Comparison of ENCODE assay signal across 22 cellular contexts in the genomic region with DNA sequence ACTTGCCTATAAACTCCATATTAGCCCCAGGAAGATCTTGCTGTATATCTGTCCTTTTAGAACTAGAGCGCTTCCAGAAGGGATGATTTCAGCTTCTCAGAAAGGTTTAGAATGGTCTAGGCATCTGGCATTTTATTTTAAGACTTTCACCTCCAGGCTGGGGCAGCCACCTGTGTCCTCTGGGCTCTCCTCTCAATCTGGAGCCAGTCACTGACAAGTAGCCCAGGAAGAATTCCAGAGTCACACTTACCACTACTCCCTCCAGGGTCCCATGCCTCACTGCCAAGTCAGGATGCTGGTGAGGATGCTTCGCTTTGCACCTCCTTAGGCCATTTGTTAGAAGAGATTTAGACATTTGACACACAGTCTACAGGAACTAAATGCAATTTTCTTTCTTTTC. TPM values are rescaled to one million over a fixed set of nuclear protein-coding genes. Genes with fewer than 3 reads are reported as not detected.
A peak's percentile ranks its signal among the peaks of the same experiment; 100 is the strongest.
DNase-seq lines count a peak whose midpoint lies in the region; ATAC-seq and TF ChIP-seq lines count a peak whose summit lies in the region.
"Had no signal": no experiment of that assay in that cellular context is flagged by ENCODE, and none has a peak within 500 bp of the region (broad histone marks: within the 10 kb centered on the region; RNA-seq: fewer than 3 reads in every experiment).

No MANE protein-coding gene starts in this region.

- POLR2A ChIA-PET in CD8-positive, alpha-beta T cell (lab: Charles Lee), result interaction anchor here (2.1 kb wide), 1 partner anchor 21 kb away, joined by 12 read pairs; a partner anchor contains a TSS

- H3K36me3 Mint-ChIP-seq in immature natural killer cell, result peaks cover 0 to 8% (median 5%) of the 10 kb centered on the region in 3 donors
- H3K36me3 Mint-ChIP-seq in CD8-positive, alpha-beta T cell, result peaks cover 10% of the 10 kb centered on the region

- H3K4me1 ChIP-seq in tibial artery (peaks cover 0 to 99% (median 68%) of the 10 kb centered on the region in 4 donors), osteoblast (ENCODE audit: insufficient read depth, low read length) (peaks cover 52% of the 10 kb centered on the region)
- peaks cover 74% of the 10 kb centered on the region for H3K4me1 ChIP-seq in CD8-positive, alpha-beta T cell (ENCODE audit: insufficient read depth, low read length)

- TF ChIP-seq CTCF in omental fat pad (IDR thresholded peaks at IDR 0.05), result no peak
- no peak for TF ChIP-seq CTCF in tibial artery (IDR thresholded peaks at IDR 0.05)
- no peak for TF ChIP-seq CTCF in osteoblast (IDR thresholded peaks at IDR 0.05; ENCODE audit: extremely low read depth, low read depth, low read length)
- no peak for TF ChIP-seq CTCF in CD8-positive, alpha-beta T cell (IDR thresholded peaks at IDR 0.05)

- DNase-seq in left cardiac atrium, result peak; percentile 5
- DNase-seq in Right ventricle myocardium inferior (ENCODE audit: missing footprints), result no peak
- no peak for DNase-seq in immature natural killer cell
- DNase-seq in omental fat pad (ENCODE audit: low spot score), result peak; percentile 4
- peak; percentile 4 to 17 for DNase-seq in tibial artery
- DNase-seq in osteoblast (ENCODE audit: insufficient read length, low spot score, missing footprints), result no peak
- no peak for DNase-seq in CD8-positive, alpha-beta T cell
- DNase-seq: ACHN; activated CD4-positive, alpha-beta T cell treated with anti-CD3 and anti-CD28 coated beads, Interleukin-2, amount 10 ng/mL, durations not matched to agents 7 days and 5 days; body of pancreas; C1 segment of cervical spinal cord; Kasumi-1; left colon; mesendoderm; NCI-H1694 treated with DMSO at 0.1 percent for 48 hours; NCI-H69; substantia nigra had no signal

- no peak overlapping the region for H3K4me2 ChIP-seq in osteoblast (ENCODE audit: insufficient read depth, low read length)

- H3K27ac ChIP-seq in tibial artery (peak overlapping the region in 1 of 2 donors; percentile 13), osteoblast (ENCODE audit: low read depth, low read length) (no peak overlapping the region)
- H3K27ac ChIP-seq in CD8-positive, alpha-beta T cell (ENCODE audit: low read depth, low read length), result no peak overlapping the region
- H3K27ac ChIP-seq: body of pancreas had no signal

- H3K4me3 Mint-ChIP-seq in immature natural killer cell, result peak overlapping the region in 1 of 5 donors; percentile 30
- H3K4me3 Mint-ChIP-seq in CD8-positive, alpha-beta T cell, result no peak overlapping the region
- H3K4me3 Mint-ChIP-seq: activated CD4-positive, alpha-beta T cell treated with anti-CD3 and anti-CD28 coated beads, Interleukin-2, amount 10 ng/mL, durations not matched to agents 7 days and 5 days; nephron; T-helper 1 cell treated with Interleukin-12 subunit alpha and Interleukin-12 subunit beta and Interleukin-4 antibody, amounts not matched to agents 30 μg/mL and 1 μg/mL, for 36 hours had no signal

- H3K79me2 ChIP-seq in osteoblast (ENCODE audit: insufficient read depth, low read length), result peaks cover 94% of the 10 kb centered on the region

- ATAC-seq in left cardiac atrium (no peak), Right ventricle myocardium inferior (no peak), omental fat pad (ENCODE audit: low FRiP score) (no peak), GM19463 (IDR thresholded peaks at IDR 0.05; ENCODE audit: unreplicated experiment) (no peak)
- no peak for ATAC-seq in CD8-positive, alpha-beta T cell
- ATAC-seq: body of pancreas, left colon had no signal

- CTCF ChIA-PET in CD8-positive, alpha-beta T cell (lab: Charles Lee), result no interaction called here

- intact Hi-C loops in left cardiac atrium (cut with DNase I) (no loop called here), Right ventricle myocardium inferior (cut with DNase I) (no loop called here), tibial artery (cut with DNase I; ENCODE audit: low total_unique reads) (loop anchor here (5.0 kb wide), 1 partner anchor 61 kb away; no protein-coding TSS in a partner anchor)
- intact Hi-C loops in CD8-positive, alpha-beta T cell (cut with DNase I, micrococcal nuclease), result no loop called here

- H3K9me3 ChIP-seq in tibial artery, result no peaks in the 10 kb centered on the region
- H3K9me3 ChIP-seq in osteoblast (ENCODE audit: low read depth, low read length), result no peaks in the 10 kb centered on the region
- no peaks in the 10 kb centered on the region for H3K9me3 ChIP-seq in CD8-positive, alpha-beta T cell (ENCODE audit: low read length)
- H3K9me3 ChIP-seq: body of pancreas, HAP-1 had no signal

- H3K36me3 ChIP-seq in tibial artery, result no peaks in the 10 kb centered on the region
- peaks cover 12% of the 10 kb centered on the region for H3K36me3 ChIP-seq in osteoblast (ENCODE audit: insufficient read depth, low read length)
- no peaks in the 10 kb centered on the region for H3K36me3 ChIP-seq in CD8-positive, alpha-beta T cell (ENCODE audit: insufficient read depth, low read length)
- H3K36me3 ChIP-seq: HAP-1 had no signal

- H3K9me3 Mint-ChIP-seq in immature natural killer cell, result no peaks in the 10 kb centered on the region
- H3K9me3 Mint-ChIP-seq in CD8-positive, alpha-beta T cell, result no peaks in the 10 kb centered on the region
- H3K9me3 Mint-ChIP-seq: activated CD4-positive, alpha-beta T cell treated with anti-CD3 and anti-CD28 coated beads, Interleukin-2, amount 10 ng/mL, durations not matched to agents 7 days and 5 days; nephron; T-helper 1 cell treated with Interleukin-12 subunit alpha and Interleukin-12 subunit beta and Interleukin-4 antibody, amounts not matched to agents 30 μg/mL and 1 μg/mL, for 36 hours had no signal

- H3K27me3 ChIP-seq in tibial artery (no peaks in the 10 kb centered on the region), osteoblast (ENCODE audit: insufficient read depth, low read length) (no peaks in the 10 kb centered on the region)
- no peaks in the 10 kb centered on the region for H3K27me3 ChIP-seq in CD8-positive, alpha-beta T cell (ENCODE audit: insufficient read depth, low read length)
- H3K27me3 ChIP-seq: body of pancreas had no signal

- peak overlapping the region in 5 of 6 donors; percentile 44 to 98 (median 62) for H3K27ac Mint-ChIP-seq in immature natural killer cell
- no peak overlapping the region for H3K27ac Mint-ChIP-seq in CD8-positive, alpha-beta T cell
- H3K27ac Mint-ChIP-seq: activated CD4-positive, alpha-beta T cell treated with anti-CD3 and anti-CD28 coated beads, Interleukin-2, amount 10 ng/mL, durations not matched to agents 7 days and 5 days; progenitor cell of endocrine pancreas; T-helper 1 cell treated with Interleukin-12 subunit alpha and Interleukin-12 subunit beta and Interleukin-4 antibody, amounts not matched to agents 30 μg/mL and 1 μg/mL, for 36 hours had no signal

- peaks cover 90 to 100% of the 10 kb centered on the region in 2 donors for H3K4me1 Mint-ChIP-seq in immature natural killer cell
- H3K4me1 Mint-ChIP-seq in CD8-positive, alpha-beta T cell (ENCODE audit: low read depth), result peaks cover 77% of the 10 kb centered on the region

- H3K27me3 Mint-ChIP-seq in immature natural killer cell (ENCODE audit: low read depth in 3 of 3), result peaks cover 11 to 17% (median 12%) of the 10 kb centered on the region in 3 donors
- no peaks in the 10 kb centered on the region for H3K27me3 Mint-ChIP-seq in CD8-positive, alpha-beta T cell (ENCODE audit: low read depth)
- H3K27me3 Mint-ChIP-seq: activated CD4-positive, alpha-beta T cell treated with anti-CD3 and anti-CD28 coated beads, Interleukin-2, amount 10 ng/mL, durations not matched to agents 7 days and 5 days; progenitor cell of endocrine pancreas had no signal

- peaks cover 77% of the 10 kb centered on the region for H4K20me1 ChIP-seq in osteoblast (ENCODE audit: insufficient read depth, low read length)

- H3K4me3 ChIP-seq in tibial artery (no peak overlapping the region), osteoblast (ENCODE audit: insufficient read depth, low read length) (no peak overlapping the region)
- H3K4me3 ChIP-seq in CD8-positive, alpha-beta T cell (ENCODE audit: low read depth, low read length), result no peak overlapping the region
- H3K4me3 ChIP-seq: body of pancreas, HAP-1 had no signal

- H2AFZ ChIP-seq in osteoblast (ENCODE audit: low read length), result no peak overlapping the region

RNA-seq across cellular contexts. Expression of a gene that starts 20.8 kb away (rescaled TPM):
- 100 to 1,000 TPM in 1 of 2 donors, 10 to 100 TPM in 1; 49.5 to 107 TPM for total RNA-seq in left cardiac atrium
- total RNA-seq in Right ventricle myocardium inferior, result 43.6 TPM
- 10 to 100 TPM; 21.7 to 49.2 (median 44.2) TPM for polyA plus RNA-seq in immature natural killer cell
- total RNA-seq in omental fat pad, result 100 to 1,000 TPM in 1 of 4 donors, 10 to 100 TPM in 3; 52.5 to 113 (median 72.1) TPM
- total RNA-seq in osteoblast, result 63.7 and 76.3 TPM in 2 replicates
- 100 to 1,000 TPM; 139 to 140 TPM for total RNA-seq in CD8-positive, alpha-beta T cell

Comparison
In these comparisons a context has a peak if more than half of its experiments do, and no peak if none do; other contexts are left out.
1. DNase-seq: peak in left cardiac atrium (single experiment), omental fat pad (single experiment) and tibial artery (2 of 2); none in Right ventricle myocardium inferior (single experiment), immature natural killer cell (0 of 3), osteoblast (single experiment) and CD8-positive, alpha-beta T cell (0 of 7).